In the genomic region with DNA sequence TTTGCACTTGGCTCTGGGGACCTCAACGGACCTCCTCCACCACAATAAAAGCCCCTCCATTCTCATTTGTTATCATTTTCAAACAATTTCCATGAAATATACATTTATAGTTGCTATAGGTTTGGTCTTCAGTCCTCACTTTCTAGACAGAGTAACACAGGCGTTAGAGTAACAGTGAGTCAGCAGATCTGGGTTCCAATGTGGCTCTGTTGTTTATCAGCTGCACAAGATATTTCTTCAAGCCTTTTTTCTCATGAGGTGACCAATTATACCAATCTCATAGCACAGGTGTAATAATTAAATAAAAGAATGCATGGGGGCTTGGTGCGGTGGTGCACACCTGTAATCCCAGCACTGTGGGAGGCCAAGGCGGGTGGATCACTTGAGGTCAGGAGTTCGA, we compare ENCODE assay signal across 1 cellular context.
TF ChIP-seq lines count a peak whose summit lies in the region.

No MANE protein-coding gene starts in this region.

TF ChIP-seq in K562, 482 proteins besides CTCF, POLR2A, EP300 and RAD21 (continued from another document and continues in another):
- TF ChIP-seq, protein P1, sequence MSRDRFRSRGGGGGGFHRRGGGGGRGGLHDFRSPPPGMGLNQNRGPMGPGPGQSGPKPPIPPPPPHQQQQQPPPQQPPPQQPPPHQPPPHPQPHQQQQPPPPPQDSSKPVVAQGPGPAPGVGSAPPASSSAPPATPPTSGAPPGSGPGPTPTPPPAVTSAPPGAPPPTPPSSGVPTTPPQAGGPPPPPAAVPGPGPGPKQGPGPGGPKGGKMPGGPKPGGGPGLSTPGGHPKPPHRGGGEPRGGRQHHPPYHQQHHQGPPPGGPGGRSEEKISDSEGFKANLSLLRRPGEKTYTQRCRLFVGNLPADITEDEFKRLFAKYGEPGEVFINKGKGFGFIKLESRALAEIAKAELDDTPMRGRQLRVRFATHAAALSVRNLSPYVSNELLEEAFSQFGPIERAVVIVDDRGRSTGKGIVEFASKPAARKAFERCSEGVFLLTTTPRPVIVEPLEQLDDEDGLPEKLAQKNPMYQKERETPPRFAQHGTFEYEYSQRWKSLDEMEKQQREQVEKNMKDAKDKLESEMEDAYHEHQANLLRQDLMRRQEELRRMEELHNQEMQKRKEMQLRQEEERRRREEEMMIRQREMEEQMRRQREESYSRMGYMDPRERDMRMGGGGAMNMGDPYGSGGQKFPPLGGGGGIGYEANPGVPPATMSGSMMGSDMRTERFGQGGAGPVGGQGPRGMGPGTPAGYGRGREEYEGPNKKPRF (IDR thresholded peaks at IDR 0.05; ENCODE audit: low read depth, low read length), result no peak
- TF ChIP-seq SP1 (CRISPR knock-in tag; IDR thresholded peaks at IDR 0.05) (no peak), RBM14 (IDR thresholded peaks at IDR 0.05; ENCODE audit: borderline replicate concordance, insufficient read depth, low read depth, low read length) (no peak), SMARCA4 (IDR thresholded peaks at IDR 0.05) (peak; percentile 81), RBM15 (IDR thresholded peaks at IDR 0.05; ENCODE audit: insufficient read depth, low read length) (no peak), LEF1 (IDR thresholded peaks at IDR 0.05) (peak; percentile 65), PKNOX1 (IDR thresholded peaks at IDR 0.05) (no peak), NCOA4 (IDR thresholded peaks at IDR 0.05; ENCODE audit: partially characterized antibody) (no peak), FOXK1 (CRISPR knock-in tag; IDR thresholded peaks at IDR 0.05; ENCODE audit: borderline replicate concordance) (no peak), HIVEP1 (CRISPR knock-in tag; IDR thresholded peaks at IDR 0.05) (no peak), CHD4 (IDR thresholded peaks at IDR 0.05; ENCODE audit: insufficient read depth, insufficient replicate concordance, low read depth, low read length, poor library complexity, severe bottlenecking) (no peak), MAFG (tag; conservative IDR thresholded peaks at IDR 0.05) (peak; percentile 98), SMARCE1 (IDR thresholded peaks at IDR 0.05) (peak; percentile 74), MAFK (IDR thresholded peaks at IDR 0.05; ENCODE audit: low read length) (peak; percentile 95), CHD7 (IDR thresholded peaks at IDR 0.05; ENCODE audit: low read depth, low read length) (no peak), RAD51 (IDR thresholded peaks at IDR 0.05; ENCODE audit: borderline replicate concordance, low read depth) (no peak), TRIM24 (IDR thresholded peaks at IDR 0.05) (peak; percentile 27 to 53; a peak in 2 of 4 replicates), NFE2L1 (tag; IDR thresholded peaks at IDR 0.05; ENCODE audit: borderline replicate concordance, low read depth) (peak; percentile 95), JUND (IDR thresholded peaks at IDR 0.05; ENCODE audit: borderline replicate concordance, low read depth, low read length) (peak; percentile 36; the same call in 1 of the 2 replicates), JUND (tag; IDR thresholded peaks at IDR 0.05; ENCODE audit: borderline replicate concordance, low read depth, low read length) (no peak), HDAC2 (IDR thresholded peaks at IDR 0.05) (peak; percentile 21; the same call in 1 of the 2 replicates), DACH1 (IDR thresholded peaks at IDR 0.05; ENCODE audit: partially characterized antibody) (no peak), MED1 (CRISPR knock-in tag; IDR thresholded peaks at IDR 0.05; ENCODE audit: borderline replicate concordance) (no peak), ZNF436 (CRISPR knock-in tag; IDR thresholded peaks at IDR 0.05) (no peak), IRF2 (CRISPR knock-in tag; IDR thresholded peaks at IDR 0.05) (no peak), ATF1 (CRISPR knock-in tag; IDR thresholded peaks at IDR 0.05) (no peak), ATF1 (tag; IDR thresholded peaks at IDR 0.05) (no peak), ARID1B (IDR thresholded peaks at IDR 0.05) (peak; percentile 74), ZBTB7A (IDR thresholded peaks at IDR 0.05; ENCODE audit: borderline replicate concordance, control insufficient read depth, low read depth, low read length) (no peak)
- TF ChIP-seq, protein P2, sequence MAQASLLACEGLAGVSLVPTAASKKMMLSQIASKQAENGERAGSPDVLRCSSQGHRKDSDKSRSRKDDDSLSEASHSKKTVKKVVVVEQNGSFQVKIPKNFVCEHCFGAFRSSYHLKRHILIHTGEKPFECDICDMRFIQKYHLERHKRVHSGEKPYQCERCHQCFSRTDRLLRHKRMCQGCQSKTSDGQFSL (CRISPR knock-in tag; IDR thresholded peaks at IDR 0.05), result no peak
- TF ChIP-seq, protein P2 (tag; IDR thresholded peaks at IDR 0.05), result no peak
- TF ChIP-seq, protein P3, sequence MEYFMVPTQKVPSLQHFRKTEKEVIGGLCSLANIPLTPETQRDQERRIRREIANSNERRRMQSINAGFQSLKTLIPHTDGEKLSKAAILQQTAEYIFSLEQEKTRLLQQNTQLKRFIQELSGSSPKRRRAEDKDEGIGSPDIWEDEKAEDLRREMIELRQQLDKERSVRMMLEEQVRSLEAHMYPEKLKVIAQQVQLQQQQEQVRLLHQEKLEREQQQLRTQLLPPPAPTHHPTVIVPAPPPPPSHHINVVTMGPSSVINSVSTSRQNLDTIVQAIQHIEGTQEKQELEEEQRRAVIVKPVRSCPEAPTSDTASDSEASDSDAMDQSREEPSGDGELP (CRISPR knock-in tag; IDR thresholded peaks at IDR 0.05; ENCODE audit: borderline replicate concordance), result no peak
- TF ChIP-seq, protein P4, sequence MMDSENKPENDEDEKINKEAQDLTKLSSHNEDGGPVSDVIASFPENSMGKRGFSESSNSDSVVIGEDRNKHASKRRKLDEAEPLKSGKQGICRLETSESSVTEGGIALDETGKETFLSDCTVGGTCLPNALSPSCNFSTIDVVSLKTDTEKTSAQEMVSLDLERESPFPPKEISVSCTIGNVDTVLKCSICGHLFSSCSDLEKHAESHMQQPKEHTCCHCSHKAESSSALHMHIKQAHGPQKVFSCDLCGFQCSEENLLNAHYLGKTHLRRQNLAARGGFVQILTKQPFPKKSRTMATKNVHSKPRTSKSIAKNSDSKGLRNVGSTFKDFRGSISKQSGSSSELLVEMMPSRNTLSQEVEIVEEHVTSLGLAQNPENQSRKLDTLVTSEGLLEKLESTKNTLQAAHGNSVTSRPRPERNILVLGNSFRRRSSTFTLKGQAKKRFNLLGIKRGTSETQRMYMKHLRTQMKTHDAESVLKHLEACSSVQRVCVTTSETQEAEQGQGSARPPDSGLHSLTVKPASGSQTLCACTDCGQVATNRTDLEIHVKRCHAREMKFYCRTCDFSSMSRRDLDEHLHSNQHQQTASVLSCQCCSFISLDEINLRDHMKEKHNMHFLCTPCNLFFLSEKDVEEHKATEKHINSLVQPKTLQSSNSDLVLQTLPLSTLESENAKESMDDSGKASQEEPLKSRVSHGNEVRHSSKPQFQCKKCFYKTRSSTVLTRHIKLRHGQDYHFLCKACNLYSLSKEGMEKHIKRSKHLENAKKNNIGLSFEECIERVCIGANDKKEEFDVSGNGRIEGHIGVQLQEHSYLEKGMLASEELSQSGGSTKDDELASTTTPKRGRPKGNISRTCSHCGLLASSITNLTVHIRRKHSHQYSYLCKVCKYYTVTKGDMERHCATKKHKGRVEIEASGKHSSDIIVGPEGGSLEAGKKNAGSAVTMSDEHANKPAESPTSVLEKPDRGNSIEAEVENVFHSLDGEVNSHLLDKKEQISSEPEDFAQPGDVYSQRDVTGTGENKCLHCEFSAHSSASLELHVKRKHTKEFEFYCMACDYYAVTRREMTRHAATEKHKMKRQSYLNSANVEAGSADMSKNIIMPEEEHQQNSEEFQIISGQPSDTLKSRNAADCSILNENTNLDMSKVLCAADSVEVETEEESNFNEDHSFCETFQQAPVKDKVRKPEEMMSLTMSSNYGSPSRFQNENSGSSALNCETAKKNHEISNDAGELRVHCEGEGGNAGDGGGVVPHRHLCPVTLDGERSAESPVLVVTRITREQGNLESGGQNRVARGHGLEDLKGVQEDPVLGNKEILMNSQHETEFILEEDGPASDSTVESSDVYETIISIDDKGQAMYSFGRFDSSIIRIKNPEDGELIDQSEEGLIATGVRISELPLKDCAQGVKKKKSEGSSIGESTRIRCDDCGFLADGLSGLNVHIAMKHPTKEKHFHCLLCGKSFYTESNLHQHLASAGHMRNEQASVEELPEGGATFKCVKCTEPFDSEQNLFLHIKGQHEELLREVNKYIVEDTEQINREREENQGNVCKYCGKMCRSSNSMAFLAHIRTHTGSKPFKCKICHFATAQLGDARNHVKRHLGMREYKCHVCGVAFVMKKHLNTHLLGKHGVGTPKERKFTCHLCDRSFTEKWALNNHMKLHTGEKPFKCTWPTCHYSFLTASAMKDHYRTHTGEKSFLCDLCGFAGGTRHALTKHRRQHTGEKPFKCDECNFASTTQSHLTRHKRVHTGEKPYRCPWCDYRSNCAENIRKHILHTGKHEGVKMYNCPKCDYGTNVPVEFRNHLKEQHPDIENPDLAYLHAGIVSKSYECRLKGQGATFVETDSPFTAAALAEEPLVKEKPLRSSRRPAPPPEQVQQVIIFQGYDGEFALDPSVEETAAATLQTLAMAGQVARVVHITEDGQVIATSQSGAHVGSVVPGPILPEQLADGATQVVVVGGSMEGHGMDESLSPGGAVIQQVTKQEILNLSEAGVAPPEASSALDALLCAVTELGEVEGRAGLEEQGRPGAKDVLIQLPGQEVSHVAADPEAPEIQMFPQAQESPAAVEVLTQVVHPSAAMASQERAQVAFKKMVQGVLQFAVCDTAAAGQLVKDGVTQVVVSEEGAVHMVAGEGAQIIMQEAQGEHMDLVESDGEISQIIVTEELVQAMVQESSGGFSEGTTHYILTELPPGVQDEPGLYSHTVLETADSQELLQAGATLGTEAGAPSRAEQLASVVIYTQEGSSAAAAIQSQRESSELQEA (IDR thresholded peaks at IDR 0.05; ENCODE audit: low read depth), result no peak
